32 cellular contexts compared by ENCODE assay signal in genomic region chr9:79193506-79194223, GRCh38.
"Had no signal": no experiment of that assay in that cellular context is flagged by ENCODE, and none has a peak within 500 bp of the region (broad histone marks: within the 10 kb centered on the region; RNA-seq: fewer than 3 reads in every experiment).

No MANE protein-coding gene starts in this region.

- H3K27me3 ChIP-seq: brain microvascular endothelial cell, ovary, stomach, tibial artery had no signal

- H3K4me1 Mint-ChIP-seq: activated CD4-positive, alpha-beta memory T cell treated with anti-CD3 and anti-CD28 coated beads, Interleukin-2, amount 10 ng/mL, durations not matched to agents 7 days and 5 days; activated CD4-positive, alpha-beta T cell treated with anti-CD3 and anti-CD28 coated beads, Interleukin-2, amount 10 ng/mL, durations not matched to agents 7 days and 5 days; immature natural killer cell; naive thymus-derived CD4-positive, alpha-beta T cell; stimulated activated memory B cell treated with anti-CD40 and anti-IgM and Interleukin-4, amounts not matched to agents 10 μg/mL and 1 μg/mL and 100 μg/mL, for 72 hours; T-helper 17 cell had no signal

- H3K36me3 ChIP-seq: brain microvascular endothelial cell, ovary, stomach, tibial artery, WERI-Rb-1 had no signal

- DNase-seq: activated CD4-positive, alpha-beta memory T cell treated with anti-CD3 and anti-CD28 coated beads, Interleukin-2, amount 10 ng/mL, durations not matched to agents 7 days and 5 days; activated CD4-positive, alpha-beta T cell treated with anti-CD3 and anti-CD28 coated beads, Interleukin-2, amount 10 ng/mL, durations not matched to agents 7 days and 5 days; activated CD4-positive, CD25-positive, alpha-beta regulatory T cell treated with anti-CD3 and anti-CD28 coated beads, Interleukin-2, amount 50 U/mL, for 72 hours; activated CD8-positive, alpha-beta memory T cell treated with anti-CD3 and anti-CD28 coated beads, Interleukin-2, amount 50 U/mL, for 48 hours; activated gamma-delta T cell treated with Interleukin-2 at 50 U/mL for 16 hours; activated naive CD4-positive, alpha-beta T cell treated with anti-CD3 and anti-CD28 coated beads, Interleukin-2, amount 50 U/mL, for 16 hours; activated T-cell treated with anti-CD3 and anti-CD28 coated beads, Interleukin-2, amount 50 U/mL, for 24 hours; amniotic stem cell; brain microvascular endothelial cell; caudate nucleus; cortex of kidney; effector memory CD8-positive, alpha-beta T cell; head of caudate nucleus; hippocampal formation; immature natural killer cell; kidney; left colon; mammary epithelial cell; midbrain; naive thymus-derived CD4-positive, alpha-beta T cell; ovary; stimulated activated CD4-positive, alpha-beta T cell treated with anti-CD3 and anti-CD28 coated beads, Interleukin-4, amount 100 ng/mL, for 24 hours; stomach; T-helper 17 cell; T1000; tibial artery; WERI-Rb-1 had no signal

- H3K27ac Mint-ChIP-seq: activated CD4-positive, alpha-beta memory T cell treated with anti-CD3 and anti-CD28 coated beads, Interleukin-2, amount 10 ng/mL, durations not matched to agents 7 days and 5 days; activated CD4-positive, alpha-beta T cell treated with anti-CD3 and anti-CD28 coated beads, Interleukin-2, amount 10 ng/mL, durations not matched to agents 7 days and 5 days; activated T-cell treated with anti-CD3 and anti-CD28 coated beads, Interleukin-2, amount 50 U/mL, for 24 hours; effector memory CD8-positive, alpha-beta T cell; immature natural killer cell; naive thymus-derived CD4-positive, alpha-beta T cell; progenitor cell of endocrine pancreas; stimulated activated memory B cell treated with anti-CD40 and anti-IgM and Interleukin-4, amounts not matched to agents 10 μg/mL and 1 μg/mL and 100 μg/mL, for 72 hours; T-helper 17 cell had no signal

- ATAC-seq: effector memory CD8-positive, alpha-beta T cell; left colon; naive thymus-derived CD4-positive, alpha-beta T cell; sciatic nerve; stimulated activated memory B cell treated with anti-CD40 and anti-IgM and Interleukin-4, amounts not matched to agents 10 μg/mL and 1 μg/mL and 100 μg/mL, for 72 hours; T-helper 17 cell had no signal

- H3K4me1 ChIP-seq: tibial artery had no signal

- H3K36me3 Mint-ChIP-seq: immature natural killer cell; naive thymus-derived CD4-positive, alpha-beta T cell; stimulated activated memory B cell treated with anti-CD40 and anti-IgM and Interleukin-4, amounts not matched to agents 10 μg/mL and 1 μg/mL and 100 μg/mL, for 72 hours had no signal

- H3K4me3 Mint-ChIP-seq: activated CD4-positive, alpha-beta memory T cell treated with anti-CD3 and anti-CD28 coated beads, Interleukin-2, amount 10 ng/mL, durations not matched to agents 7 days and 5 days; activated CD4-positive, alpha-beta T cell treated with anti-CD3 and anti-CD28 coated beads, Interleukin-2, amount 10 ng/mL, durations not matched to agents 7 days and 5 days; activated T-cell treated with anti-CD3 and anti-CD28 coated beads, Interleukin-2, amount 50 U/mL, for 24 hours; effector memory CD8-positive, alpha-beta T cell; immature natural killer cell; naive thymus-derived CD4-positive, alpha-beta T cell; stimulated activated memory B cell treated with anti-CD40 and anti-IgM and Interleukin-4, amounts not matched to agents 10 μg/mL and 1 μg/mL and 100 μg/mL, for 72 hours; T-helper 17 cell had no signal

- H3K9me3 ChIP-seq: ovary, stomach, tibial artery had no signal

- H3K4me3 ChIP-seq: ovary, skin epidermis, stomach, tibial artery had no signal

- FAIRE-seq: endothelial cell of umbilical vein, kidney had no signal

- H3K27me3 Mint-ChIP-seq: activated CD4-positive, alpha-beta memory T cell treated with anti-CD3 and anti-CD28 coated beads, Interleukin-2, amount 10 ng/mL, durations not matched to agents 7 days and 5 days; activated CD4-positive, alpha-beta T cell treated with anti-CD3 and anti-CD28 coated beads, Interleukin-2, amount 10 ng/mL, durations not matched to agents 7 days and 5 days; activated T-cell treated with anti-CD3 and anti-CD28 coated beads, Interleukin-2, amount 50 U/mL, for 24 hours; effector memory CD8-positive, alpha-beta T cell; stimulated activated memory B cell treated with anti-CD40 and anti-IgM and Interleukin-4, amounts not matched to agents 10 μg/mL and 1 μg/mL and 100 μg/mL, for 72 hours; T-helper 17 cell had no signal

- H3K27ac ChIP-seq: brain microvascular endothelial cell, ovary, skin epidermis, stomach, tibial artery, WERI-Rb-1 had no signal

- H3K9me3 Mint-ChIP-seq: activated CD4-positive, alpha-beta memory T cell treated with anti-CD3 and anti-CD28 coated beads, Interleukin-2, amount 10 ng/mL, durations not matched to agents 7 days and 5 days; activated CD4-positive, alpha-beta T cell treated with anti-CD3 and anti-CD28 coated beads, Interleukin-2, amount 10 ng/mL, durations not matched to agents 7 days and 5 days; activated T-cell treated with anti-CD3 and anti-CD28 coated beads, Interleukin-2, amount 50 U/mL, for 24 hours; effector memory CD8-positive, alpha-beta T cell; immature natural killer cell; stimulated activated memory B cell treated with anti-CD40 and anti-IgM and Interleukin-4, amounts not matched to agents 10 μg/mL and 1 μg/mL and 100 μg/mL, for 72 hours had no signal
